In the genomic region with DNA sequence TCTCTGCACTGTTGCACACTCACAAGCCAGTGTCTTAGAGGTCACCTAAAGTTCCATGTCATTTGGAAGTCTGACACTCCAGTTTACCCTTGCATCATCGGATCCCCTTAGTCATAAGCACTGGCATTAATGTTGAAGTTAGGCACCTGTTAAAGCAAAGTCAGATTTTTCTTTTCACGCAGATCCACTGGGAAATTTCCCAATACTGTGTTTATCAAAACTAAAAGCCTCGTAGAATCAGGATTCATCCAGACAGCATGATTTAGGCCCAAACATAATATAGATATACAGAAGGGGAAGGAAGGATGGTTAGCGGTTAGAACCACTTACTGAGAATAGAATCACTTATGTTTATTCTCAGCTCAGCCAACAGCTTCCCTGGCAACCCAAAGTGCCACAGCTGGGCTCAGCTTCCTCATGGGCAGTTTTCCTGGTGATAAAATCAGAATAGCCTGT, we compare ENCODE assay signal across 10 cellular contexts. TPM values are rescaled to one million over a fixed set of nuclear protein-coding genes. Genes with fewer than 3 reads are reported as not detected.
DNase-seq lines count a peak whose midpoint lies in the region; ATAC-seq and TF ChIP-seq lines count a peak whose summit lies in the region.
"Had no signal": no experiment of that assay in that cellular context is flagged by ENCODE, and none has a peak within 500 bp of the region (broad histone marks: within the 10 kb centered on the region; RNA-seq: fewer than 3 reads in every experiment).

No MANE protein-coding gene starts in this region.

- no peaks in the 10 kb centered on the region for H3K36me3 ChIP-seq in BLaER1 treated with 17β-estradiol and CSF1 and Interleukin-3, amounts not matched to agents 10 nM and 100 nM
- H3K36me3 ChIP-seq in HEK293 (ENCODE audit: control insufficient read depth in 2 of 2, insufficient read depth in 1 of 2, low read length in 2 of 2) (no peaks in the 10 kb centered on the region), PC-9 (ENCODE audit: low read depth) (no peaks in the 10 kb centered on the region), thyroid gland (no peaks in the 10 kb centered on the region)
- H3K36me3 ChIP-seq: WERI-Rb-1 had no signal

- peaks cover 0 to 21% (median 15%) of the 10 kb centered on the region in 11 experiments; a peak in 12 of 22 replicates for H3K9me3 ChIP-seq in BLaER1 treated with 17β-estradiol and CSF1 and Interleukin-3, amounts not matched to agents 10 nM and 100 nM (replicated peaks in 1 of 11)
- H3K9me3 ChIP-seq in HEK293 (ENCODE audit: control insufficient read depth, insufficient read depth, low read depth, low read length): no peaks in the 10 kb centered on the region
- H3K9me3 ChIP-seq in PC-9 (ENCODE audit: insufficient read depth, low read depth): no peaks in the 10 kb centered on the region
- H3K9me3 ChIP-seq in thyroid gland: no peaks in the 10 kb centered on the region
- H3K9me3 ChIP-seq: testis had no signal

- H2AFZ ChIP-seq in PC-9: no peak overlapping the region

- H3K9ac ChIP-seq in BLaER1 treated with 17β-estradiol and CSF1 and Interleukin-3, amounts not matched to agents 10 nM and 100 nM: peak overlapping the region in 10 of 11 experiments; percentile 34 to 75 (median 57); a peak in 17 of 22 replicates

- ATAC-seq in GM19452 (IDR thresholded peaks at IDR 0.05; ENCODE audit: unreplicated experiment): no peak

- H3K9me2 ChIP-seq in PC-9 (ENCODE audit: insufficient read depth): no peaks in the 10 kb centered on the region

- POLR2A ChIA-PET in HEK293 (lab: Yijun Ruan, JAX): no interaction called here
- POLR2A ChIA-PET in PC-9 (lab: Charles Lee; ENCODE audit: unreplicated experiment): no interaction called here

- H3K79me2 ChIP-seq in PC-9 (ENCODE audit: low read depth): no peaks in the 10 kb centered on the region

- H4K20me1 ChIP-seq in BLaER1 treated with 17β-estradiol and CSF1 and Interleukin-3, amounts not matched to agents 10 nM and 100 nM: peaks cover 0 to 9% (median 0%) of the 10 kb centered on the region in 11 experiments; a peak in 3 of 22 replicates
- H4K20me1 ChIP-seq in PC-9 (ENCODE audit: insufficient read depth): no peaks in the 10 kb centered on the region

- peaks cover 0 to 42% (median 0%) of the 10 kb centered on the region in 11 experiments; a peak in 5 of 22 replicates for H3K27me3 ChIP-seq in BLaER1 treated with 17β-estradiol and CSF1 and Interleukin-3, amounts not matched to agents 10 nM and 100 nM
- H3K27me3 ChIP-seq in PC-9 (ENCODE audit: insufficient read depth, low read depth) (no peaks in the 10 kb centered on the region), thyroid gland (no peaks in the 10 kb centered on the region)
- H3K27me3 ChIP-seq: testis had no signal

- no peak for TF ChIP-seq POLR2A in thyroid gland (IDR thresholded peaks at IDR 0.05)

- TF ChIP-seq CTCF in HEK293 (tag by site-specific recombination; IDR thresholded peaks at IDR 0.05) (no peak), PC-9 (conservative IDR thresholded peaks at IDR 0.05) (no peak), thyroid gland (IDR thresholded peaks at IDR 0.05) (no peak)

- peaks cover 11% of the 10 kb centered on the region; the same call in 1 of the 2 replicates for H3F3A ChIP-seq in PC-9 (ENCODE audit: insufficient read depth, low read depth)

- H3K4me3 ChIP-seq in BLaER1 treated with 17β-estradiol and CSF1 and Interleukin-3, amounts not matched to agents 10 nM and 100 nM: peak overlapping the region in 4 of 10 experiments; percentile 13 to 45 (median 32); a peak in 6 of 20 replicates
- H3K4me3 ChIP-seq in HEK293 (ENCODE audit: low read depth, low read length): no peak overlapping the region
- H3K4me3 ChIP-seq in PC-9: no peak overlapping the region
- no peak overlapping the region for H3K4me3 ChIP-seq in thyroid gland (replicated peaks in 1 of 3)
- H3K4me3 ChIP-seq: testis had no signal

- peak overlapping the region; percentile 29 to 87 (median 70); a peak in 21 of 22 replicates for H3K27ac ChIP-seq in BLaER1 treated with 17β-estradiol and CSF1 and Interleukin-3, amounts not matched to agents 10 nM and 100 nM
- H3K27ac ChIP-seq in HEK293 (ENCODE audit: extremely low read depth, low read depth, low read length): no peak overlapping the region
- peak overlapping the region; percentile 36 for H3K27ac ChIP-seq in PC-9
- no peak overlapping the region for H3K27ac ChIP-seq in thyroid gland
- H3K27ac ChIP-seq: testis, WERI-Rb-1 had no signal

- CTCF ChIA-PET in HEK293 (lab: Yijun Ruan, JAX) (interaction anchor here (0.6 kb wide), 1 partner anchor 73 kb away, joined by 3 read pairs; no protein-coding TSS in a partner anchor), PC-9 (lab: Charles Lee) (no interaction called here)

- peaks cover 32 to 73% (median 54%) of the 10 kb centered on the region in 10 experiments for H3K4me1 ChIP-seq in BLaER1 treated with 17β-estradiol and CSF1 and Interleukin-3, amounts not matched to agents 10 nM and 100 nM
- H3K4me1 ChIP-seq in HEK293 (ENCODE audit: control insufficient read depth, insufficient read depth, low read length): no peaks in the 10 kb centered on the region
- H3K4me1 ChIP-seq in PC-9 (replicated peaks; ENCODE audit: insufficient read depth): peaks cover 14% of the 10 kb centered on the region
- no peaks in the 10 kb centered on the region for H3K4me1 ChIP-seq in thyroid gland
- H3K4me1 ChIP-seq: testis had no signal

- H3K4me2 ChIP-seq in BLaER1 treated with 17β-estradiol and CSF1 and Interleukin-3, amounts not matched to agents 10 nM and 100 nM: peak overlapping the region; percentile 73 to 98 (median 86)
- 0 out of 2 replicates have a peak overlapping the region, but pooled peaks have one; percentile 9 for H3K4me2 ChIP-seq in PC-9

- 68 to 74% methylated on average over 4 of the region's 4 CpGs for WGBS in thyroid gland, 2 donors

- intact Hi-C loops in PC-9 (cut with micrococcal nuclease; ENCODE audit: unreplicated experiment): no loop called here
- intact Hi-C loops in thyroid gland (cut with DNase I): no loop called here

- BruUV-seq in PC-9 (replicated peaks; lab: Mats Ljungman, UMichigan): no TSS peak

- DNase-seq in PC-9 (peak in 1 of 2 experiments; percentile 49), inferior parietal cortex (ENCODE audit: extremely low spot score) (peak; percentile 42), thyroid gland (no peak), SHP77 treated with DMSO at 0.1 percent for 48 hours (lab: John Stamatoyannopoulos, UW) (no peak)
- no peak for DNase-seq in activated effector memory CD4-positive, alpha-beta T cell treated with Interleukin-2 at 50 U/mL for 16 hours
- DNase-seq: testis, WERI-Rb-1 had no signal

TF ChIP-seq in HEK293, 187 proteins besides CTCF, POLR2A, EP300 and RAD21:
- no peak for TF ChIP-seq ZFP41 (tag by site-specific recombination; IDR thresholded peaks at IDR 0.05; ENCODE audit: borderline replicate concordance)
- TF ChIP-seq ZNF501 (tag by site-specific recombination; IDR thresholded peaks at IDR 0.05): no peak
- no peak for TF ChIP-seq ZNF654 (tag by site-specific recombination; IDR thresholded peaks at IDR 0.05; ENCODE audit: low read depth)
- TF ChIP-seq SCRT2 (tag by site-specific recombination; IDR thresholded peaks at IDR 0.05): 0 out of 2 replicates have a peak, but pooled peaks have one; percentile 15
- no peak for TF ChIP-seq ZNF416 (tag by site-specific recombination; IDR thresholded peaks at IDR 0.05)
- TF ChIP-seq, protein P1, sequence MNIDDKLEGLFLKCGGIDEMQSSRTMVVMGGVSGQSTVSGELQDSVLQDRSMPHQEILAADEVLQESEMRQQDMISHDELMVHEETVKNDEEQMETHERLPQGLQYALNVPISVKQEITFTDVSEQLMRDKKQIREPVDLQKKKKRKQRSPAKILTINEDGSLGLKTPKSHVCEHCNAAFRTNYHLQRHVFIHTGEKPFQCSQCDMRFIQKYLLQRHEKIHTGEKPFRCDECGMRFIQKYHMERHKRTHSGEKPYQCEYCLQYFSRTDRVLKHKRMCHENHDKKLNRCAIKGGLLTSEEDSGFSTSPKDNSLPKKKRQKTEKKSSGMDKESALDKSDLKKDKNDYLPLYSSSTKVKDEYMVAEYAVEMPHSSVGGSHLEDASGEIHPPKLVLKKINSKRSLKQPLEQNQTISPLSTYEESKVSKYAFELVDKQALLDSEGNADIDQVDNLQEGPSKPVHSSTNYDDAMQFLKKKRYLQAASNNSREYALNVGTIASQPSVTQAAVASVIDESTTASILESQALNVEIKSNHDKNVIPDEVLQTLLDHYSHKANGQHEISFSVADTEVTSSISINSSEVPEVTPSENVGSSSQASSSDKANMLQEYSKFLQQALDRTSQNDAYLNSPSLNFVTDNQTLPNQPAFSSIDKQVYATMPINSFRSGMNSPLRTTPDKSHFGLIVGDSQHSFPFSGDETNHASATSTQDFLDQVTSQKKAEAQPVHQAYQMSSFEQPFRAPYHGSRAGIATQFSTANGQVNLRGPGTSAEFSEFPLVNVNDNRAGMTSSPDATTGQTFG (tag by site-specific recombination; IDR thresholded peaks at IDR 0.05; ENCODE audit: borderline replicate concordance): no peak
- no peak for TF ChIP-seq ZNF37A (tag by site-specific recombination; IDR thresholded peaks at IDR 0.05)
- TF ChIP-seq ZBTB21 (tag by site-specific recombination; IDR thresholded peaks at IDR 0.05): no peak
TF ChIP-seq in HEK293: peak in this region for 1.

RNA-seq across cellular contexts. Expression of a gene that starts 30.1 kb away (rescaled TPM):
- total RNA-seq in PC-9 (2021) (61.1 and 82.8 TPM in 2 replicates), thyroid gland (100 to 1,000 TPM in 1 of 4 donors, 10 to 100 TPM in 3; 59.0 to 107 (median 68.7) TPM)

Comparison
In these comparisons a context has a peak if more than half of its experiments do, and no peak if none do; other contexts are left out.
1. H3K27ac ChIP-seq: peak in BLaER1 treated with 17β-estradiol and CSF1 and Interleukin-3, amounts not matched to agents 10 nM and 100 nM (11 of 11) and PC-9 (single experiment); none in HEK293 (single experiment) and thyroid gland (0 of 3).